In the genomic region with DNA sequence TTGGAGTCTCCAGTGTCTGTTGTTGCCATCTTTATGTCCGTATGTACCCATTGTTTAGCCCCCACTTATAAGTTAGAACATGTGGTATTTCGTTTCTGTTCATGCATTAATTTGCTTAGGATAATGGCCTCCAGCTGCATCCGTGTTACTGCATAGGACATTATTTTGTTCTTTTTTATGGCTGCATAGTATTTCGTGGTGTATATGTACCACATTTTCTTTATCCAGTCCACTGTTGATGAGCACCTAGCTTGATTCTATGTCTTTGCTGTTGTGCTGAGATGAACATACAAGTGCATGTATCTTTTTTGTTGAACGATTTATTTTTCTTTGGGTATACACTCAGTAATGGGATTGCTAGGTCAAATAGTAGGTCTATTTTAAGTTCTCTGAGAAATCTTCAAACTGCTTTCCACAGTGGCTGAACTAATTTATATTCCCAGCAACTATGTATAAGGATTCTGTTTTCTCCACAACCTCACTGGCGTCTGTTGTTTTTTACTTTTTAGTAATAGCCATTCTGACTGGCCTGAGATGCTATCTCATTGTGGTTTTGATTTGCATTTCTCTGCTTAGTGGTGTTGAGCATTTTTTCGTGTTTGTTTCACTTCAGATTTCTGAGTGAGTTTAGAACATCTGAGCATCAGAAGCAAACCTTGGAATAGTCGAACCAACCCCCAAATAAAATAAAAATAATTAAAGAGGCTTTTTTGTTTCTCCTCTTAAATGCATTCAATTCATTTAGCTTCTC, we compare ENCODE assay signal across 13 cellular contexts.
DNase-seq lines count a peak whose midpoint lies in the region; ATAC-seq lines count a peak whose summit lies in the region.
"Had no signal": no experiment of that assay in that cellular context is flagged by ENCODE, and none has a peak within 500 bp of the region (broad histone marks: within the 10 kb centered on the region; RNA-seq: fewer than 3 reads in every experiment).

No MANE protein-coding gene starts in this region.

- DNase-seq in NCI-H128 (lab: John Stamatoyannopoulos, UW; ENCODE audit: unreplicated experiment) (no peak), hippocampal formation (lab: John Stamatoyannopoulos, UW) (no peak), amygdala (lab: John Stamatoyannopoulos, UW) (no peak), T-helper 1 cell (no peak)
- DNase-seq: activated CD4-positive, alpha-beta T cell treated with anti-CD3 and anti-CD28 coated beads, Interleukin-2, amount 50 U/mL, for 4 hours; foreskin fibroblast; naive thymus-derived CD4-positive, alpha-beta T cell; NCI-H1694; transverse colon had no signal

- ATAC-seq in GM18499 (IDR thresholded peaks at IDR 0.05; ENCODE audit: insufficient read depth, unreplicated experiment) (peak; percentile 72), GM21367 (IDR thresholded peaks at IDR 0.05; ENCODE audit: unreplicated experiment) (peak; percentile 77), HG02885 (IDR thresholded peaks at IDR 0.05; ENCODE audit: poor library complexity, unreplicated experiment) (peak; percentile 81), HG03565 (IDR thresholded peaks at IDR 0.05; ENCODE audit: unreplicated experiment) (peak; percentile 77)
- ATAC-seq: naive thymus-derived CD4-positive, alpha-beta T cell had no signal
